ENCODE assay signal across 15 cellular contexts in the genomic region with DNA sequence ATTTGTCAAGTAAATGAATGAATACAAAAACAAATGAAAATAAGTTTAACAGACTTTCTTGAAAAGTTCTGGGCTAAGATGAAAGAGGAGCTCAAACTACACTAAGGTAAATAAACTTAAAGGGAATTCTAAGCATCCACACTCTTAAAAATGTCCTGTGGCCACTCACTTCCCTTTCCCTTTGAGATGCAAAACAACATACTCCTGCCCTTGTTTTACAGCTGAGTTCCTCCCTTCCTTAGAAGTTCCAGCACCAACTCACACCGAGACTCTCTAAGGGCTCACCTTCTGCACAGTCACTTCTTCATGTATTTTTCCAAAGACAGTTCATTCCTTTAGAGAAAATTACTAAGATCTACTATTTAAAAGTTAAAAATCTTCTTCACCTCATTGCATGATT.
DNase-seq lines count a peak whose midpoint lies in the region; ATAC-seq, FAIRE-seq and TF ChIP-seq lines count a peak whose summit lies in the region.
"Had no signal": no experiment of that assay in that cellular context is flagged by ENCODE, and none has a peak within 500 bp of the region (broad histone marks: within the 10 kb centered on the region; RNA-seq: fewer than 3 reads in every experiment).

No MANE protein-coding gene starts in this region.

- H3K79me1 ChIP-seq in H1 (ENCODE audit: low read depth, low read length) = no peaks in the 10 kb centered on the region

- POLR2A ChIA-PET in H1 (lab: Charles Lee; ENCODE audit: partially characterized antibody) = no interaction called here

- H3K27me3 ChIP-seq in HUES48 (ENCODE audit: control insufficient read depth, insufficient read depth, low read length) (no peaks in the 10 kb centered on the region), H1 (replicated peaks in 1 of 4; ENCODE audit: control insufficient read depth in 3 of 4, extremely low read depth in 1 of 4, insufficient read depth in 3 of 4, low read length in 3 of 4) (no peaks in the 10 kb centered on the region), iPS-18a (ENCODE audit: control insufficient read depth, insufficient read depth, low read length) (no peaks in the 10 kb centered on the region), upper lobe of right lung (no peaks in the 10 kb centered on the region)
- H3K27me3 ChIP-seq: BE2C had no signal

- H3K4me3 ChIP-seq in HUES48 (ENCODE audit: low read depth, low read length) = no peak overlapping the region
- H3K4me3 ChIP-seq in H1 (ENCODE audit: extremely low read depth in 1 of 4, insufficient read depth in 2 of 4, low read depth in 3 of 4, low read length in 4 of 4) = peak overlapping the region in 1 of 4 experiments; percentile 13; a peak in 1 of 8 replicates
- H3K4me3 ChIP-seq in iPS-18a (ENCODE audit: low read length) = peak overlapping the region; percentile 22
- H3K4me3 ChIP-seq in upper lobe of right lung = no peak overlapping the region
- H3K4me3 ChIP-seq: A549, HAP-1 had no signal

- no peak for ATAC-seq in upper lobe of right lung
- ATAC-seq: A549; CD8-positive, alpha-beta T cell; HepG2 had no signal

- H3K36me3 ChIP-seq in HUES48 (ENCODE audit: control insufficient read depth, insufficient read depth, low read length) (no peaks in the 10 kb centered on the region), H1 (ENCODE audit: control insufficient read depth in 2 of 4, insufficient read depth in 4 of 4, low read length in 3 of 4) (no peaks in the 10 kb centered on the region), iPS-18a (ENCODE audit: control insufficient read depth, low read depth, low read length) (no peaks in the 10 kb centered on the region), upper lobe of right lung (no peaks in the 10 kb centered on the region)
- H3K36me3 ChIP-seq: BE2C, HAP-1 had no signal

- TF ChIP-seq RAD21 in H1 (IDR thresholded peaks at IDR 0.05 in 1 of 2, conservative IDR thresholded peaks at IDR 0.05 in 1 of 2; ENCODE audit: low read depth in 2 of 2, low read length in 2 of 2) = no peak

- H4K91ac ChIP-seq in H1 (replicated peaks; ENCODE audit: insufficient read length, low read length) = no peak overlapping the region

- no peak for TF ChIP-seq EP300 in H1 (IDR thresholded peaks at IDR 0.05; ENCODE audit: borderline replicate concordance in 1 of 2, low read depth in 2 of 2, low read length in 2 of 2)

- H2BK120ac ChIP-seq in H1 (replicated peaks; ENCODE audit: low read depth, low read length) = no peak overlapping the region

- TF ChIP-seq CTCF in H1 (IDR thresholded peaks at IDR 0.05; ENCODE audit: control extremely low read depth in 1 of 3, insufficient read depth in 1 of 3, low read depth in 1 of 3, low read length in 3 of 3) (no peak), upper lobe of right lung (IDR thresholded peaks at IDR 0.05) (no peak)

- H3K4me2 ChIP-seq in H1 (ENCODE audit: insufficient read depth in 1 of 2, low read depth in 2 of 2, low read length in 2 of 2) = peak overlapping the region in 1 of 2 experiments; percentile 21; a peak in 1 of 4 replicates
- H3K4me2 ChIP-seq: A549 had no signal

- no peak overlapping the region for H3K27ac Mint-ChIP-seq in activated T-helper 2 cell treated with anti-CD3 and anti-CD28 coated beads, Interferon-gamma antibody, Interleukin-2, Interleukin-4, amounts not matched to agents 10 μg/mL and 5 μg/mL and 100 μg/mL, durations not matched to agents 14 hours and 24 hours and 36 hours
- H3K27ac Mint-ChIP-seq: CD8-positive, alpha-beta T cell had no signal

- H3K23me2 ChIP-seq in H1 (ENCODE audit: low read depth, low read length) = no peaks in the 10 kb centered on the region

- no peak overlapping the region for H3K4me3 Mint-ChIP-seq in activated T-helper 2 cell treated with anti-CD3 and anti-CD28 coated beads, Interferon-gamma antibody, Interleukin-2, Interleukin-4, amounts not matched to agents 10 μg/mL and 5 μg/mL and 100 μg/mL, durations not matched to agents 14 hours and 24 hours and 36 hours (ENCODE audit: low read depth)
- H3K4me3 Mint-ChIP-seq: CD8-positive, alpha-beta T cell had no signal

- no peaks in the 10 kb centered on the region for H3K36me3 Mint-ChIP-seq in activated T-helper 2 cell treated with anti-CD3 and anti-CD28 coated beads, Interferon-gamma antibody, Interleukin-2, Interleukin-4, amounts not matched to agents 10 μg/mL and 5 μg/mL and 100 μg/mL, durations not matched to agents 14 hours and 24 hours and 36 hours (ENCODE audit: low read depth)
- H3K36me3 Mint-ChIP-seq: CD8-positive, alpha-beta T cell had no signal

- DNase-seq in H1 (ENCODE audit: low read depth in 1 of 2, low spot score in 2 of 2) = no peak
- no peak for DNase-seq in substantia nigra (lab: John Stamatoyannopoulos, UW)
- DNase-seq in upper lobe of right lung = no peak
- DNase-seq in activated T-helper 2 cell treated with anti-CD3 and anti-CD28 coated beads, Interferon-gamma antibody, Interleukin-2, Interleukin-4, amounts not matched to agents 10 μg/mL and 5 μg/mL and 100 μg/mL, durations not matched to agents 14 hours and 24 hours and 36 hours (ENCODE audit: low spot score) = no peak
- no peak for DNase-seq in epidermal melanocyte (ENCODE audit: insufficient read length, low spot score)
- DNase-seq: BE2C; CD8-positive, alpha-beta T cell; COR-L47 had no signal

- H3K4ac ChIP-seq in H1 (replicated peaks; ENCODE audit: insufficient read length, low read depth, low read length) = no peak overlapping the region

- H2BK5ac ChIP-seq in H1 (ENCODE audit: low read depth, low read length) = no peak overlapping the region

- H2BK20ac ChIP-seq in H1 (ENCODE audit: low read length) = no peak overlapping the region

- H3K27ac ChIP-seq in HUES48 (ENCODE audit: low read depth, low read length) (peak overlapping the region; percentile 14), H1 (ENCODE audit: low read depth, low read length) (no peak overlapping the region), iPS-18a (ENCODE audit: low read length) (no peak overlapping the region), substantia nigra (ENCODE audit: low read depth, low read length, poor library complexity, severe bottlenecking) (no peak overlapping the region), upper lobe of right lung (no peak overlapping the region)
- H3K27ac ChIP-seq: A549, C4-2B had no signal

- H3K4me1 ChIP-seq in HUES48 (ENCODE audit: control insufficient read depth, insufficient read depth, low read length) (peaks cover 13% of the 10 kb centered on the region), H1 (replicated peaks in 1 of 4; ENCODE audit: control insufficient read depth in 3 of 4, insufficient read depth in 4 of 4, low read length in 3 of 4) (peaks cover 0 to 5% (median 3%) of the 10 kb centered on the region in 4 experiments; a peak in 5 of 7 replicates), iPS-18a (ENCODE audit: control insufficient read depth, low read depth, low read length) (peaks cover 21% of the 10 kb centered on the region), upper lobe of right lung (no peaks in the 10 kb centered on the region)
- H3K4me1 ChIP-seq: A549, BE2C, HAP-1 had no signal

- H3K27me3 Mint-ChIP-seq in activated T-helper 2 cell treated with anti-CD3 and anti-CD28 coated beads, Interferon-gamma antibody, Interleukin-2, Interleukin-4, amounts not matched to agents 10 μg/mL and 5 μg/mL and 100 μg/mL, durations not matched to agents 14 hours and 24 hours and 36 hours (ENCODE audit: low read depth) = peaks cover 6% of the 10 kb centered on the region

- peak; percentile 58 for FAIRE-seq in H1 (lab: Jason Lieb, UNC)
- FAIRE-seq: A549, GM18507, HepG2 had no signal

- H3K9ac ChIP-seq in HUES48 (ENCODE audit: low read depth, low read length) (no peak overlapping the region), H1 (replicated peaks in 1 of 4; ENCODE audit: extremely low read depth in 1 of 4, low read depth in 3 of 4, low read length in 3 of 4) (no peak overlapping the region), iPS-18a (ENCODE audit: low read length) (no peak overlapping the region)

- no peak overlapping the region for H3K14ac ChIP-seq in H1 (ENCODE audit: insufficient read length)

- WGBS in H1 (ENCODE audit: extremely low coverage in 1 of 2, insufficient coverage in 1 of 2, insufficient read length in 1 of 2, insufficient replicate concordance in 2 of 2, low coverage in 1 of 2, low lambda C conversion rate in 2 of 2, missing lambda C conversion rate in 1 of 2), 2 experiments = 21% methylated on average over 1 of the region's 1 CpG; no CpG with 5 or more reads in 1 of the 2 experiments

- H3K79me2 ChIP-seq in H1 (ENCODE audit: control insufficient read depth in 1 of 2, insufficient read depth in 2 of 2, low read length in 2 of 2) = no peaks in the 10 kb centered on the region

- H3K18ac ChIP-seq in H1 (ENCODE audit: extremely low read depth, low read length) = no peak overlapping the region

- intact Hi-C loops in upper lobe of right lung (cut with DNase I) = no loop called here
- intact Hi-C loops in activated T-helper 2 cell treated with anti-CD3 and anti-CD28 coated beads, Interferon-gamma antibody, Interleukin-2, Interleukin-4, amounts not matched to agents 10 μg/mL and 5 μg/mL and 100 μg/mL, durations not matched to agents 14 hours and 24 hours and 36 hours (cut with micrococcal nuclease) = no loop called here

- no peak overlapping the region for H2AK5ac ChIP-seq in H1 (ENCODE audit: low read depth, low read length)

- no peak overlapping the region for H2AFZ ChIP-seq in H1 (ENCODE audit: low read length)

- H3K9me3 Mint-ChIP-seq in activated T-helper 2 cell treated with anti-CD3 and anti-CD28 coated beads, Interferon-gamma antibody, Interleukin-2, Interleukin-4, amounts not matched to agents 10 μg/mL and 5 μg/mL and 100 μg/mL, durations not matched to agents 14 hours and 24 hours and 36 hours = no peaks in the 10 kb centered on the region
- H3K9me3 Mint-ChIP-seq: CD8-positive, alpha-beta T cell had no signal

- no peak overlapping the region for H3K23ac ChIP-seq in H1 (ENCODE audit: insufficient read length)

- no peak overlapping the region for H4K5ac ChIP-seq in H1 (ENCODE audit: insufficient read length, low read depth, low read length)

- H3K56ac ChIP-seq in H1 (replicated peaks; ENCODE audit: insufficient read length, low read depth, low read length) = no peak overlapping the region

- H3K4me1 Mint-ChIP-seq in activated T-helper 2 cell treated with anti-CD3 and anti-CD28 coated beads, Interferon-gamma antibody, Interleukin-2, Interleukin-4, amounts not matched to agents 10 μg/mL and 5 μg/mL and 100 μg/mL, durations not matched to agents 14 hours and 24 hours and 36 hours (ENCODE audit: low read depth) = peaks cover 1% of the 10 kb centered on the region

- H2BK12ac ChIP-seq in H1 (ENCODE audit: low read depth, low read length) = no peak overlapping the region

- H2BK15ac ChIP-seq in H1 (ENCODE audit: low read length) = no peak overlapping the region

- H4K8ac ChIP-seq in H1 (ENCODE audit: extremely low read depth, insufficient read depth, low read length) = no peak overlapping the region

- CTCF ChIA-PET in H1 (lab: Charles Lee; ENCODE audit: partially characterized antibody) = interaction anchor here (0.9 to 1.9 kb wide), 4 partner anchors 9 to 210 kb away, joined by 3 to 5 read pairs (median 4); no protein-coding TSS in a partner anchor

- H3K9me3 ChIP-seq in HUES48 (ENCODE audit: control insufficient read depth, insufficient read depth, low read length) = peaks cover 5% of the 10 kb centered on the region; the same call in 1 of the 2 replicates
- H3K9me3 ChIP-seq in H1 (ENCODE audit: insufficient read depth in 2 of 2, low read depth in 1 of 2, low read length in 1 of 2) = peaks cover 7% of the 10 kb centered on the region in 2 experiments; a peak in 2 of 4 replicates
- peaks cover 11% of the 10 kb centered on the region for H3K9me3 ChIP-seq in iPS-18a (ENCODE audit: control insufficient read depth, low read depth, low read length)
- no peaks in the 10 kb centered on the region for H3K9me3 ChIP-seq in upper lobe of right lung
- H3K9me3 ChIP-seq: A549, BE2C, HAP-1 had no signal

- no peak for TF ChIP-seq POLR2A in H1 (IDR thresholded peaks at IDR 0.05; ENCODE audit: control extremely low read depth in 1 of 2, low read depth in 2 of 2, low read length in 2 of 2)

- no peaks in the 10 kb centered on the region for H4K20me1 ChIP-seq in H1 (replicated peaks in 1 of 2; ENCODE audit: control insufficient read depth in 1 of 2, insufficient read depth in 2 of 2, low read length in 2 of 2)
